Comparison of ENCODE assay signal across 8 cellular contexts in genomic region chr11:31812392-31813241, GRCh38. TPM values are rescaled to one million over a fixed set of nuclear protein-coding genes. Genes with fewer than 3 reads are reported as not detected.
A peak's percentile ranks its signal among the peaks of the same experiment; 100 is the strongest.
DNase-seq lines count a peak whose midpoint lies in the region; ATAC-seq, FAIRE-seq and TF ChIP-seq lines count a peak whose summit lies in the region.

No MANE protein-coding gene starts in this region.

- no peak overlapping the region for H3K14ac ChIP-seq in H1 (ENCODE audit: insufficient read length)

- H3K27me3 ChIP-seq in H1 (replicated peaks in 1 of 4; ENCODE audit: control insufficient read depth in 3 of 4, extremely low read depth in 1 of 4, insufficient read depth in 3 of 4, low read length in 3 of 4) (peaks cover 86 to 99% (median 96%) of the 10 kb centered on the region in 4 experiments), neural progenitor cell (peaks cover 79% of the 10 kb centered on the region)

- peak overlapping the region; percentile 90; the same call in 1 of the 2 replicates for H2BK12ac ChIP-seq in H1 (ENCODE audit: low read depth, low read length)

- no peak for ATAC-seq in GM18505 (IDR thresholded peaks at IDR 0.05; ENCODE audit: unreplicated experiment)
- no peak for ATAC-seq in GM18907 (IDR thresholded peaks at IDR 0.05; ENCODE audit: unreplicated experiment)

- no peak overlapping the region for H2BK5ac ChIP-seq in H1 (ENCODE audit: low read depth, low read length)

- H3K4me3 Mint-ChIP-seq in neural progenitor cell = peak overlapping the region; percentile 97

- peaks cover 99% of the 10 kb centered on the region for H3F3A ChIP-seq in neural progenitor cell (ENCODE audit: low read depth)

- H2AFZ ChIP-seq in H1 (ENCODE audit: low read length) (no peak overlapping the region), neural progenitor cell (replicated peaks) (no peak overlapping the region)

- H3K9ac ChIP-seq in H1 (replicated peaks in 1 of 4; ENCODE audit: extremely low read depth in 1 of 4, low read depth in 3 of 4, low read length in 3 of 4) (no peak overlapping the region), neural progenitor cell (no peak overlapping the region)

- no peak overlapping the region for H4K5ac ChIP-seq in H1 (ENCODE audit: insufficient read length, low read depth, low read length)

- peak overlapping the region; percentile 88; the same call in 1 of the 2 replicates for H2BK15ac ChIP-seq in H1 (ENCODE audit: low read length)

- H3K18ac ChIP-seq in H1 (ENCODE audit: extremely low read depth, low read length) = no peak overlapping the region; the same call in none of the 2 replicates

- no peaks in the 10 kb centered on the region for H3K79me1 ChIP-seq in H1 (ENCODE audit: low read depth, low read length)

- H3K56ac ChIP-seq in H1 (replicated peaks; ENCODE audit: insufficient read length, low read depth, low read length) = no peak overlapping the region

- TF ChIP-seq CTCF in H1 (IDR thresholded peaks at IDR 0.05; ENCODE audit: control extremely low read depth in 1 of 3, insufficient read depth in 1 of 3, low read depth in 1 of 3, low read length in 3 of 3) (no peak), neural progenitor cell (IDR thresholded peaks at IDR 0.05) (no peak)

- TF ChIP-seq RAD21 in H1 (IDR thresholded peaks at IDR 0.05 in 1 of 2, conservative IDR thresholded peaks at IDR 0.05 in 1 of 2; ENCODE audit: low read depth in 2 of 2, low read length in 2 of 2) = no peak

- H3K9me3 Mint-ChIP-seq in neural progenitor cell = peaks cover 7% of the 10 kb centered on the region

- H3K4me2 ChIP-seq in H1 (ENCODE audit: insufficient read depth in 1 of 2, low read depth in 2 of 2, low read length in 2 of 2) (peak overlapping the region; percentile 74 to 91), neural progenitor cell (peak overlapping the region; percentile 98)

- TF ChIP-seq POLR2A in H1 (IDR thresholded peaks at IDR 0.05; ENCODE audit: control extremely low read depth in 1 of 2, low read depth in 2 of 2, low read length in 2 of 2) (no peak), GM18505 (IDR thresholded peaks at IDR 0.05; ENCODE audit: borderline replicate concordance, extremely low read depth, insufficient read depth, insufficient read length) (no peak)

- POLR2A ChIA-PET in H1 (lab: Charles Lee; ENCODE audit: partially characterized antibody) = interaction anchor here (1.4 to 1.9 kb wide), 3 partner anchors 10 to 14 kb away, joined by 5 to 9 read pairs (median 8); no protein-coding TSS in a partner anchor

- H3K4me3 ChIP-seq in H1 (ENCODE audit: extremely low read depth in 1 of 4, insufficient read depth in 2 of 4, low read depth in 3 of 4, low read length in 4 of 4) (peak overlapping the region in 3 of 4 experiments; percentile 19 to 62 (median 36); a peak in 4 of 8 replicates), neural progenitor cell (peak overlapping the region; percentile 91)

- no peak overlapping the region for H3K4ac ChIP-seq in H1 (replicated peaks; ENCODE audit: insufficient read length, low read depth, low read length)

- DNase-seq in DMS114 treated with DMSO at 0.1 percent for 48 hours (lab: John Stamatoyannopoulos, UW; ENCODE audit: unreplicated experiment) (peak; percentile 89), NCI-H2196 treated with DMSO at 0.1 percent for 48 hours (lab: John Stamatoyannopoulos, UW; ENCODE audit: unreplicated experiment) (peak; percentile 22), H1 (ENCODE audit: low read depth in 1 of 2, low spot score in 2 of 2) (peak in 1 of 2 experiments; percentile 69), neural progenitor cell (ENCODE audit: low spot score) (peak; percentile 94), activated gamma-delta T cell (lab: John Stamatoyannopoulos, UW) (no peak)
- no peak for DNase-seq in effector CD4-positive, alpha-beta T cell

- H4K8ac ChIP-seq in H1 (ENCODE audit: extremely low read depth, insufficient read depth, low read length) = peak overlapping the region; percentile 41

- no peaks in the 10 kb centered on the region; a peak in 1 of 8 replicates for H3K36me3 ChIP-seq in H1 (ENCODE audit: control insufficient read depth in 2 of 4, insufficient read depth in 4 of 4, low read length in 3 of 4)
- no peaks in the 10 kb centered on the region for H3K36me3 ChIP-seq in neural progenitor cell

- H3K4me1 ChIP-seq in H1 (replicated peaks in 1 of 4; ENCODE audit: control insufficient read depth in 3 of 4, insufficient read depth in 4 of 4, low read length in 3 of 4) (peaks cover 13 to 56% (median 49%) of the 10 kb centered on the region in 4 experiments), neural progenitor cell (peaks cover 41% of the 10 kb centered on the region)

- H3K27ac ChIP-seq in H1 (ENCODE audit: low read depth, low read length) = no peak overlapping the region
- no peak overlapping the region for H3K27ac ChIP-seq in neural progenitor cell

- H2BK20ac ChIP-seq in H1 (ENCODE audit: low read length) = no peak overlapping the region

- TF ChIP-seq EP300 in H1 (IDR thresholded peaks at IDR 0.05; ENCODE audit: borderline replicate concordance in 1 of 2, low read depth in 2 of 2, low read length in 2 of 2) = no peak

- H3K27ac Mint-ChIP-seq in neural progenitor cell = peak overlapping the region; percentile 94

- H4K91ac ChIP-seq in H1 (replicated peaks; ENCODE audit: insufficient read length, low read length) = no peak overlapping the region

- H3K79me2 ChIP-seq in H1 (ENCODE audit: control insufficient read depth in 1 of 2, insufficient read depth in 2 of 2, low read length in 2 of 2) (no peaks in the 10 kb centered on the region), neural progenitor cell (ENCODE audit: low read depth) (peaks cover 34% of the 10 kb centered on the region)

- H2BK120ac ChIP-seq in H1 (replicated peaks; ENCODE audit: low read depth, low read length) = no peak overlapping the region

- peaks cover 56% of the 10 kb centered on the region for H3K27me3 Mint-ChIP-seq in neural progenitor cell (ENCODE audit: insufficient read depth, low read depth)

- CTCF ChIA-PET in H1 (lab: Charles Lee; ENCODE audit: partially characterized antibody) = interaction anchor here (0.6 to 3.4 kb wide), 8 partner anchors 8 to 702 kb away, joined by 3 to 17 read pairs (median 6); no protein-coding TSS in a partner anchor

- WGBS in H1 (ENCODE audit: extremely low coverage in 1 of 2, insufficient coverage in 1 of 2, insufficient read length in 1 of 2, insufficient replicate concordance in 2 of 2, low coverage in 1 of 2, low lambda C conversion rate in 2 of 2, missing lambda C conversion rate in 1 of 2), 2 experiments = 2% methylated on average over 48 of the region's 54 CpGs; no CpG with 5 or more reads in 1 of the 2 experiments

- H3K9me3 ChIP-seq in H1 (ENCODE audit: insufficient read depth in 2 of 2, low read depth in 1 of 2, low read length in 1 of 2) = no peaks in the 10 kb centered on the region
- no peaks in the 10 kb centered on the region for H3K9me3 ChIP-seq in neural progenitor cell (ENCODE audit: low read depth)

- no peak overlapping the region for H3K23ac ChIP-seq in H1 (ENCODE audit: insufficient read length)

- FAIRE-seq in H1 (lab: Jason Lieb, UNC) = no peak

- H3K23me2 ChIP-seq in H1 (ENCODE audit: low read depth, low read length) = peaks cover 5% of the 10 kb centered on the region; the same call in 1 of the 2 replicates

- H4K20me1 ChIP-seq in H1 (replicated peaks in 1 of 2; ENCODE audit: control insufficient read depth in 1 of 2, insufficient read depth in 2 of 2, low read length in 2 of 2) (peaks cover 0 to 12% of the 10 kb centered on the region in 2 experiments), neural progenitor cell (ENCODE audit: low read depth) (peaks cover 47% of the 10 kb centered on the region)

- no peak overlapping the region for H2AK5ac ChIP-seq in H1 (ENCODE audit: low read depth, low read length)

- H3K36me3 Mint-ChIP-seq in neural progenitor cell = peaks cover 28% of the 10 kb centered on the region

- H3K4me1 Mint-ChIP-seq in neural progenitor cell = peaks cover 46% of the 10 kb centered on the region

TF ChIP-seq in H1, 55 proteins besides CTCF, POLR2A, EP300 and RAD21 (continues in another document):
- no peak for TF ChIP-seq BCL11A (IDR thresholded peaks at IDR 0.05; ENCODE audit: low read depth in 2 of 2, low read length in 2 of 2)
- no peak for TF ChIP-seq SP2 (IDR thresholded peaks at IDR 0.05; ENCODE audit: low read length)
- no peak for TF ChIP-seq RXRA (IDR thresholded peaks at IDR 0.05; ENCODE audit: insufficient read depth, low read depth, low read length)
- peak; percentile 13 for TF ChIP-seq ASH2L (IDR thresholded peaks at IDR 0.05; ENCODE audit: low read length)
- peak; percentile 98 for TF ChIP-seq EZH2 (IDR thresholded peaks at IDR 0.05; ENCODE audit: low read depth, low read length, severe bottlenecking)
- TF ChIP-seq GABPA (IDR thresholded peaks at IDR 0.05; ENCODE audit: borderline replicate concordance, insufficient read depth, low read length) = no peak
- TF ChIP-seq NRF1 (IDR thresholded peaks at IDR 0.05; ENCODE audit: low read depth, low read length) = no peak
- TF ChIP-seq CTBP2 (IDR thresholded peaks at IDR 0.05; ENCODE audit: borderline replicate concordance, insufficient read depth, insufficient read length, low read length) = no peak
- TF ChIP-seq E2F6 (IDR thresholded peaks at IDR 0.05) = 0 out of 2 replicates have a peak, but pooled peaks have one; percentile 21
- no peak for TF ChIP-seq POLR2AphosphoS5 (IDR thresholded peaks at IDR 0.05; ENCODE audit: low read depth, low read length)
- 0 out of 2 replicates have a peak, but pooled peaks have one; percentile 18 for TF ChIP-seq EGR1 (IDR thresholded peaks at IDR 0.05; ENCODE audit: borderline replicate concordance, low read depth, low read length)
- no peak for TF ChIP-seq SAP30 (IDR thresholded peaks at IDR 0.05; ENCODE audit: insufficient read depth, insufficient replicate concordance, low read length)
- no peak for TF ChIP-seq TCF12 (IDR thresholded peaks at IDR 0.05; ENCODE audit: low read depth, low read length)

RNA-seq across cellular contexts. Expression of gene PAX6, which starts 1.5 kb away (rescaled TPM):
- total RNA-seq in H1 (2021; fragmentation: NEBNext Ultra II Directional; extraction: Animal tissue kit (Norgen Biotek cat#: 25700)) = 0.21 and 0.30 TPM in 2 replicates
- 0.65 and 1.1 TPM in 2 replicates for polyA plus RNA-seq in H1 (2011; rRNA removed)
- polyA plus RNA-seq in H1 (2011; cell fraction: cytosol; rRNA removed) = 0.53 TPM
- 1.0 TPM for polyA plus RNA-seq in H1 (2011; cell fraction: nucleus; rRNA removed)
- 0.41 to 1.1 TPM (median 0.57 TPM) in 4 replicates for polyA plus RNA-seq in H1 (2012, experiment 1 of 2)
- 0.16 TPM for polyA plus RNA-seq in H1 (2012, experiment 2 of 2)
- polyA plus RNA-seq in H1 (2013, experiment 1 of 2) = 0.16 TPM
- 0.22 TPM for polyA plus RNA-seq in H1 (2013, experiment 2 of 2)
- 0.76 and 0.82 TPM in 2 replicates for polyA minus RNA-seq in H1 (2011; rRNA and poly(A)+ RNA removed)
- 0.88 TPM for polyA minus RNA-seq in H1 (2011; cell fraction: cytosol; rRNA and poly(A)+ RNA removed)
- 2.6 TPM for polyA minus RNA-seq in H1 (2011; cell fraction: nucleus; rRNA and poly(A)+ RNA removed)
- 190 and 215 TPM in 2 replicates for total RNA-seq in neural progenitor cell (ENCODE audit: low replicate concordance)

Comparison
In these comparisons a context has a peak if more than half of its experiments do, and no peak if none do; other contexts are left out.
1. DNase-seq: peak in DMS114 treated with DMSO at 0.1 percent for 48 hours (single experiment), NCI-H2196 treated with DMSO at 0.1 percent for 48 hours (single experiment) and neural progenitor cell (single experiment); none in effector CD4-positive, alpha-beta T cell (single experiment) and activated gamma-delta T cell (single experiment).
2. RNA of gene PAX6, which starts 1.5 kb away (total RNA-seq): 190 to 215 TPM in neural progenitor cell; 0.21 to 0.30 TPM in H1; every median in the first group is over 100 times any median in the second.